In the genomic region with DNA sequence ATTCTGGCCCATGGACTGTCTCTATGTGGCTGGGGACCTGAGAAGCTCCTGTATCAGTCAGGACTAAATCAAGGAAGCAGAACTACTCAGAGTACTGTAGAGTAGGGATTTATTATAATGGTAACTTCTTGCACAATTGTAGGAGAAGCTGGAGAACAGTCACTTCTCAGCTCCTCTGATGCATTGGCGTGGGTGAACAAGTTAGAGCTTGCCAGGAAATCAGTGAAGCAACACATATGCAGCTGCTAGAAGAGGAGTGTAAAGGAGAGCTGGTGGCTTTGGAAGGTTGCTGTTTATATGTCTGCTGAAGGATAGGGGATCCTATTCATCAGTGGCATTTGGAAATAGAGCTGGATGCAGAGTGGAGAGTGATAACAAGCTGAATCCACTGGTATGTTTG, we compare ENCODE assay signal across 1 cellular context.
TF ChIP-seq lines count a peak whose summit lies in the region.

No MANE protein-coding gene starts in this region.

TF ChIP-seq in IMR-90, 13 proteins besides CTCF, POLR2A, EP300 and RAD21:
- no peak for TF ChIP-seq SMC3 (IDR thresholded peaks at IDR 0.05; ENCODE audit: low read depth, low read length)
- peak; percentile 97 for TF ChIP-seq CEBPB (IDR thresholded peaks at IDR 0.05; ENCODE audit: low read depth, low read length)
- no peak for TF ChIP-seq FOS (IDR thresholded peaks at IDR 0.05; ENCODE audit: low read depth, low read length)
